Comparison of ENCODE assay signal across 8 cellular contexts in genomic region chr6:30515967-30516753, GRCh38. TPM values are rescaled to one million over a fixed set of nuclear protein-coding genes. Genes with fewer than 3 reads are reported as not detected.
DNase-seq lines count a peak whose midpoint lies in the region; ATAC-seq lines count a peak whose summit lies in the region.

No MANE protein-coding gene starts in this region.

- peak overlapping the region; percentile 58 for H3K4me2 ChIP-seq in neuronal stem cell (ENCODE audit: insufficient read depth, low read length, poor library complexity, severe bottlenecking)

- no peak overlapping the region for H3K4ac ChIP-seq in neuronal stem cell (ENCODE audit: low read length)

- H3K9ac ChIP-seq in HUES6 (ENCODE audit: low read length): peak overlapping the region; percentile 32
- H3K9ac ChIP-seq in SK-N-MC (ENCODE audit: insufficient read length): peak overlapping the region; percentile 80
- no peak overlapping the region for H3K9ac ChIP-seq in neuronal stem cell (ENCODE audit: low read depth, low read length, poor library complexity)

- no peaks in the 10 kb centered on the region for H3K79me1 ChIP-seq in neuronal stem cell (ENCODE audit: low read depth, low read length)

- H2AK5ac ChIP-seq in neuronal stem cell (ENCODE audit: low read depth, low read length): no peak overlapping the region

- H4K91ac ChIP-seq in neuronal stem cell (ENCODE audit: low read depth, low read length, poor library complexity): no peak overlapping the region

- peak overlapping the region; percentile 88 for H3K4me3 Mint-ChIP-seq in activated naive CD4-positive, alpha-beta T cell treated with anti-CD3 and anti-CD28 coated beads, Interleukin-2, amount 50 U/mL, for 24 hours

- no peak overlapping the region for H2BK12ac ChIP-seq in neuronal stem cell (ENCODE audit: low read length)

- H3K4me1 ChIP-seq in HUES6 (ENCODE audit: control insufficient read depth, insufficient read depth, low read length) (peaks cover 11% of the 10 kb centered on the region), neuronal stem cell (ENCODE audit: control insufficient read depth in 2 of 2, insufficient read depth in 1 of 2, low read depth in 1 of 2, low read length in 2 of 2) (peaks cover 2 to 4% of the 10 kb centered on the region in 2 donors)

- no peak overlapping the region for H3K23ac ChIP-seq in neuronal stem cell (ENCODE audit: low read depth, low read length, poor library complexity)

- peak overlapping the region; percentile 94 for H3K18ac ChIP-seq in neuronal stem cell (ENCODE audit: low read length)

- no peaks in the 10 kb centered on the region for H3K27me3 Mint-ChIP-seq in activated naive CD4-positive, alpha-beta T cell treated with anti-CD3 and anti-CD28 coated beads, Interleukin-2, amount 50 U/mL, for 24 hours

- no peak overlapping the region; the same call in 1 of the 2 replicates for H3K27ac ChIP-seq in HUES6 (ENCODE audit: low read depth, low read length)
- peak overlapping the region; percentile 97 for H3K27ac ChIP-seq in SK-N-MC
- H3K27ac ChIP-seq in neuronal stem cell (replicated peaks; ENCODE audit: low read length): peak overlapping the region; percentile 36

- H3K27me3 ChIP-seq in HUES6 (ENCODE audit: control insufficient read depth, insufficient read depth, low read length) (no peaks in the 10 kb centered on the region), neuronal stem cell (ENCODE audit: control insufficient read depth in 3 of 3, insufficient read depth in 3 of 3, low read depth in 1 of 3, low read length in 3 of 3) (no peaks in the 10 kb centered on the region)

- in situ Hi-C loops in Caki2 (cut with HindIII; ENCODE audit: low pct_unique_long_range_greater_than_20kb, low sequenced_read_pairs): no loop called here

- DNase-seq in Caki2 (ENCODE audit: low read depth) (peak; percentile 73), SK-N-MC (ENCODE audit: low read depth, low spot score) (peak; percentile 95), germinal center (ENCODE audit: low spot score) (peak; percentile 80), neuronal stem cell (ENCODE audit: low spot score) (peak; percentile 65), stromal cell of bone marrow (ENCODE audit: low read depth) (peak; percentile 88)

- H2BK120ac ChIP-seq in neuronal stem cell (ENCODE audit: low read depth, low read length): no peak overlapping the region

- H3K4me1 Mint-ChIP-seq in activated naive CD4-positive, alpha-beta T cell treated with anti-CD3 and anti-CD28 coated beads, Interleukin-2, amount 50 U/mL, for 24 hours: peaks cover 73% of the 10 kb centered on the region

- H4K8ac ChIP-seq in neuronal stem cell (ENCODE audit: low read depth, low read length): peak overlapping the region; percentile 17

- H3K36me3 ChIP-seq in HUES6 (ENCODE audit: control insufficient read depth, insufficient read depth, low read length) (no peaks in the 10 kb centered on the region), SK-N-MC (ENCODE audit: insufficient read depth, low read length) (no peaks in the 10 kb centered on the region), neuronal stem cell (replicated peaks in 1 of 2; ENCODE audit: control insufficient read depth in 2 of 2, insufficient read depth in 2 of 2, low read length in 2 of 2) (no peaks in the 10 kb centered on the region)

- no peak overlapping the region for H2BK15ac ChIP-seq in neuronal stem cell (ENCODE audit: low read length)

- WGBS in neuronal stem cell (ENCODE audit: extremely low coverage in 2 of 2, insufficient read length in 2 of 2, insufficient replicate concordance in 1 of 2), 2 donors: no CpG with 5 or more reads among the region's 32 CpGs

- peak; percentile 74 for ATAC-seq in GM21381 (IDR thresholded peaks at IDR 0.05; ENCODE audit: unreplicated experiment)

- peaks cover 13% of the 10 kb centered on the region for H3K36me3 Mint-ChIP-seq in activated naive CD4-positive, alpha-beta T cell treated with anti-CD3 and anti-CD28 coated beads, Interleukin-2, amount 50 U/mL, for 24 hours

- peak overlapping the region; percentile 77 for H2AFZ ChIP-seq in neuronal stem cell (ENCODE audit: low read length)

- H3K14ac ChIP-seq in neuronal stem cell (ENCODE audit: low read length): no peak overlapping the region

- H3K4me3 ChIP-seq in HUES6 (ENCODE audit: low read depth, low read length) (peak overlapping the region; percentile 57), SK-N-MC (peak overlapping the region; percentile 89), neuronal stem cell (ENCODE audit: low read length in 2 of 2) (peak overlapping the region; percentile 4 to 77)

- H3K9me3 ChIP-seq in HUES6 (ENCODE audit: control insufficient read depth, insufficient read depth, low read depth, low read length): no peaks in the 10 kb centered on the region
- H3K9me3 ChIP-seq in SK-N-MC (ENCODE audit: low read depth, low read length): no peaks in the 10 kb centered on the region
- H3K9me3 ChIP-seq in neuronal stem cell (replicated peaks in 1 of 2; ENCODE audit: control insufficient read depth in 2 of 2, insufficient read depth in 1 of 2, low read depth in 1 of 2, low read length in 2 of 2): peaks cover 0 to 7% of the 10 kb centered on the region in 2 donors

- H3K9me3 Mint-ChIP-seq in activated naive CD4-positive, alpha-beta T cell treated with anti-CD3 and anti-CD28 coated beads, Interleukin-2, amount 50 U/mL, for 24 hours: no peaks in the 10 kb centered on the region

- peak overlapping the region; percentile 99 for H3K27ac Mint-ChIP-seq in activated naive CD4-positive, alpha-beta T cell treated with anti-CD3 and anti-CD28 coated beads, Interleukin-2, amount 50 U/mL, for 24 hours

- no peak overlapping the region for H2BK5ac ChIP-seq in neuronal stem cell (ENCODE audit: low read length)

RNA-seq across cellular contexts. Expression of gene HLA-E, which starts 26.9 kb away (rescaled TPM):
- 210 and 213 TPM in 2 replicates for total RNA-seq in Caki2 (2014; rRNA removed; shearing (Covaris generic); ENCODE audit: low replicate concordance)
- polyA plus RNA-seq in neuronal stem cell (2013, experiment 1 of 2): 20.5 TPM
- 19.7 TPM for polyA plus RNA-seq in neuronal stem cell (2013, experiment 2 of 2)

RNA-seq across cellular contexts. Expression of gene GNL1, which starts 40.1 kb away (rescaled TPM):
- total RNA-seq in Caki2 (2014; rRNA removed; shearing (Covaris generic); ENCODE audit: low replicate concordance): 23.5 and 36.9 TPM in 2 replicates
- polyA plus RNA-seq in neuronal stem cell (2013, experiment 1 of 2): 22.0 TPM
- 21.0 TPM for polyA plus RNA-seq in neuronal stem cell (2013, experiment 2 of 2)

RNA-seq across cellular contexts. Expression of gene PRR3, which starts 40.9 kb away (rescaled TPM):
- total RNA-seq in Caki2 (2014; rRNA removed; shearing (Covaris generic); ENCODE audit: low replicate concordance): 12.7 TPM in 1 of 2 replicates, not detected in the other
- 44.2 TPM for polyA plus RNA-seq in neuronal stem cell (2013, experiment 1 of 2)
- polyA plus RNA-seq in neuronal stem cell (2013, experiment 2 of 2): 43.6 TPM

RNA-seq across cellular contexts. Expression of gene ABCF1, which starts 55.1 kb away (rescaled TPM):
- total RNA-seq in Caki2 (2014; rRNA removed; shearing (Covaris generic); ENCODE audit: low replicate concordance): 29.5 and 30.5 TPM in 2 replicates
- 66.4 TPM for polyA plus RNA-seq in neuronal stem cell (2013, experiment 1 of 2)
- polyA plus RNA-seq in neuronal stem cell (2013, experiment 2 of 2): 63.9 TPM
